19 cellular contexts compared by ENCODE assay signal in genomic region chr3:133633439-133633838, GRCh38.
"Had no signal": no experiment of that assay in that cellular context is flagged by ENCODE, and none has a peak within 500 bp of the region (broad histone marks: within the 10 kb centered on the region; RNA-seq: fewer than 3 reads in every experiment).

No MANE protein-coding gene starts in this region.

- H3K4me1 Mint-ChIP-seq: neural crest cell had no signal

- H3K27me3 Mint-ChIP-seq: effector memory CD8-positive, alpha-beta T cell; natural killer cell treated with Interleukin-12 subunit alpha and Interleukin-12 subunit beta and Interleukin-15 and Interleukin-18, amount 100 ng/mL, for 72 hours; stimulated activated memory B cell treated with anti-CD40 and anti-IgM and Interleukin-4, amounts not matched to agents 10 μg/mL and 1 μg/mL and 100 μg/mL, for 72 hours had no signal

- DNase-seq: cerebellar nuclear complex; cortex of kidney; effector memory CD8-positive, alpha-beta T cell; kidney; left ventricle myocardium inferior; lower lobe of right lung; pancreas; stimulated activated CD4-positive, alpha-beta T cell treated with anti-CD3 and anti-CD28 coated beads, Interleukin-2, amount 100 ng/mL, for 24 hours; stimulated activated CD4-positive, alpha-beta T cell treated with anti-CD3 and anti-CD28 coated beads, Interleukin-4, amount 100 ng/mL, for 24 hours; stimulated activated naive CD8-positive, alpha-beta T cell treated with anti-CD3 and anti-CD28 coated beads, Interleukin-15, Interleukin-2, amounts not matched to agents 100 U/mL and 50 U/mL, for 24 hours; substantia nigra; upper lobe of left lung had no signal

- H3K4me3 Mint-ChIP-seq: effector memory CD8-positive, alpha-beta T cell; natural killer cell treated with Interleukin-12 subunit alpha and Interleukin-12 subunit beta and Interleukin-15 and Interleukin-18, amount 100 ng/mL, for 72 hours; neural crest cell; stimulated activated memory B cell treated with anti-CD40 and anti-IgM and Interleukin-4, amounts not matched to agents 10 μg/mL and 1 μg/mL and 100 μg/mL, for 72 hours had no signal

- ATAC-seq: effector memory CD8-positive, alpha-beta T cell; lower lobe of right lung; natural killer cell treated with Interleukin-12 subunit alpha and Interleukin-12 subunit beta and Interleukin-15 and Interleukin-18, amount 100 ng/mL, for 72 hours; pancreas; sciatic nerve; stimulated activated memory B cell treated with anti-CD40 and anti-IgM and Interleukin-4, amounts not matched to agents 10 μg/mL and 1 μg/mL and 100 μg/mL, for 72 hours; stimulated activated naive CD8-positive, alpha-beta T cell treated with anti-CD3 and anti-CD28 coated beads, Interleukin-15, Interleukin-2, amounts not matched to agents 100 U/mL and 50 U/mL, for 24 hours had no signal

- H3K4me3 ChIP-seq: left ventricle myocardium inferior, lower lobe of right lung, pancreas, thoracic aorta, tibial nerve, upper lobe of left lung had no signal

- H3K9me3 ChIP-seq: left ventricle myocardium inferior, lower lobe of right lung, neutrophil, pancreas, thoracic aorta, tibial nerve, upper lobe of left lung had no signal

- H3K27me3 ChIP-seq: neutrophil, pancreas, tibial nerve, upper lobe of left lung had no signal

- H3K27ac ChIP-seq: left ventricle myocardium inferior, lower lobe of right lung, neutrophil, pancreas, thoracic aorta, tibial nerve, upper lobe of left lung had no signal

- H3K4me1 ChIP-seq: lower lobe of right lung, tibial nerve, upper lobe of left lung had no signal

- H3K9me3 Mint-ChIP-seq: effector memory CD8-positive, alpha-beta T cell; natural killer cell treated with Interleukin-12 subunit alpha and Interleukin-12 subunit beta and Interleukin-15 and Interleukin-18, amount 100 ng/mL, for 72 hours; neural crest cell; stimulated activated memory B cell treated with anti-CD40 and anti-IgM and Interleukin-4, amounts not matched to agents 10 μg/mL and 1 μg/mL and 100 μg/mL, for 72 hours had no signal

- H3K27ac Mint-ChIP-seq: natural killer cell treated with Interleukin-12 subunit alpha and Interleukin-12 subunit beta and Interleukin-15 and Interleukin-18, amount 100 ng/mL, for 72 hours; stimulated activated memory B cell treated with anti-CD40 and anti-IgM and Interleukin-4, amounts not matched to agents 10 μg/mL and 1 μg/mL and 100 μg/mL, for 72 hours had no signal
